8 cellular contexts compared by ENCODE assay signal in genomic region chr6:21588812-21589811, GRCh38. TPM values are rescaled to one million over a fixed set of nuclear protein-coding genes. Genes with fewer than 3 reads are reported as not detected.
A peak's percentile ranks its signal among the peaks of the same experiment; 100 is the strongest.
DNase-seq lines count a peak whose midpoint lies in the region; ATAC-seq and TF ChIP-seq lines count a peak whose summit lies in the region.

No MANE protein-coding gene starts in this region.

- H3K4me3 ChIP-seq in cardiac fibroblast (replicated peaks in 1 of 2; ENCODE audit: low read depth in 2 of 2, low read length in 2 of 2): peak overlapping the region; percentile 67 to 72

- peaks cover 18% of the 10 kb centered on the region for H3K4me1 Mint-ChIP-seq in WTC11

- peak; percentile 33 for ATAC-seq in GM18907 (IDR thresholded peaks at IDR 0.05; ENCODE audit: unreplicated experiment)
- ATAC-seq in HG03135 (IDR thresholded peaks at IDR 0.05; ENCODE audit: unreplicated experiment): peak; percentile 34
- ATAC-seq in WTC11: peak; percentile 33

- peaks cover 12% of the 10 kb centered on the region for H3K27me3 Mint-ChIP-seq in WTC11 (ENCODE audit: low read depth)

- DNase-seq in AG09319 (ENCODE audit: extremely low read depth, low read depth) (no peak), NCI-H2196 (lab: John Stamatoyannopoulos, UW; ENCODE audit: unreplicated experiment) (peak; percentile 91), WTC11 (ENCODE audit: low spot score) (peak; percentile 96), cardiac fibroblast (ENCODE audit: low read depth in 2 of 2) (peak; percentile 92 to 93), islet precursor cell (peak; percentile 95)
- DNase-seq in stimulated activated CD4-positive, alpha-beta T cell treated with anti-CD3 and anti-CD28 coated beads, Interleukin-12 subunit alpha, Interleukin-12 subunit beta, amount 100 ng/mL, for 48 hours (ENCODE audit: low read depth in 2 of 3, low spot score in 1 of 3): peak; percentile 58 to 83 (median 76)

- peaks cover under 1% of the 10 kb centered on the region; the same call in 1 of the 2 replicates for H3K9me3 Mint-ChIP-seq in WTC11

- H3K36me3 Mint-ChIP-seq in WTC11: no peaks in the 10 kb centered on the region

- peak overlapping the region; percentile 43; the same call in 1 of the 2 replicates for H3K27ac Mint-ChIP-seq in WTC11

- peak; percentile 96 for TF ChIP-seq CTCF in AG09319 (IDR thresholded peaks at IDR 0.05; ENCODE audit: low read depth, low read length)
- peak; percentile 73 for TF ChIP-seq CTCF in WTC11 (IDR thresholded peaks at IDR 0.05)
- TF ChIP-seq CTCF in cardiac fibroblast (IDR thresholded peaks at IDR 0.05; ENCODE audit: low read depth, low read length): peak; percentile 94

- CTCF ChIA-PET in WTC11 (lab: Charles Lee): interaction anchor here (0.6 to 3.5 kb wide), 61 partner anchors 10 to 1310 kb away, joined by 3 to 22 read pairs (median 4); no protein-coding TSS in a partner anchor

- peak overlapping the region; percentile 95 for H3K4me3 Mint-ChIP-seq in WTC11

- POLR2A ChIA-PET in WTC11 (lab: Charles Lee): interaction anchor here (0.6 to 1.9 kb wide), 14 partner anchors 9 to 1388 kb away, joined by 3 to 15 read pairs (median 5); no protein-coding TSS in a partner anchor

TF ChIP-seq in WTC11, 78 proteins besides CTCF, POLR2A, EP300 and RAD21:
- TF ChIP-seq, protein P1, sequence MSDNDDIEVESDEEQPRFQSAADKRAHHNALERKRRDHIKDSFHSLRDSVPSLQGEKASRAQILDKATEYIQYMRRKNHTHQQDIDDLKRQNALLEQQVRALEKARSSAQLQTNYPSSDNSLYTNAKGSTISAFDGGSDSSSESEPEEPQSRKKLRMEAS (CRISPR knock-in tag; IDR thresholded peaks at IDR 0.05): 0 out of 2 replicates have a peak, but pooled peaks have one; percentile 18
- TF ChIP-seq GRHL2 (CRISPR knock-in tag; IDR thresholded peaks at IDR 0.05; ENCODE audit: insufficient replicate concordance, severe bottlenecking) (no peak), ETV6 (CRISPR knock-in tag; IDR thresholded peaks at IDR 0.05) (0 out of 2 replicates have a peak, but pooled peaks have one; percentile 17)

RNA-seq across cellular contexts. Expression of gene SOX4, which starts 4.4 kb away (rescaled TPM):
- 167 to 182 TPM (median 169 TPM) in 3 replicates for total RNA-seq in WTC11 (2021)
